23 cellular contexts compared by ENCODE assay signal in the genomic region with DNA sequence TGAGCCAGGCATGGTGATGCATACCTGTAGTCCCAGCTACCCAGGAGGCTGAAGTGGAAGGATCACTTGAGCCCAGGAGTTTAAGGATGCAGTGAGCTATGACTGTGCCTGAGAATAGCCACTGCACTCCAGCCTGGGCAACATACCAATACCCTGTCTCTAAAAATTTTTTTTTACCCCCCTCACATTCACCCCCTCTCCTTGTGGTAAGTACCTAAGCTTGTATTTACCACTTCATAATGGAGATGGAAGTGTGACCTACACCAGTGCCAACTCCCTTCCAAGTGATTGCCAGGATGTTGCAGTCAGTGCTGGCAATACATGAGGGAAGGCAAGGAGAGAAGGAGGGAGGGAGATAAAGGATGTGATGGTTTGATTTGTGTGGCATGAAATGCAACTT.
"Had no signal": no experiment of that assay in that cellular context is flagged by ENCODE, and none has a peak within 500 bp of the region (broad histone marks: within the 10 kb centered on the region; RNA-seq: fewer than 3 reads in every experiment).

No MANE protein-coding gene starts in this region.

- H3K9me3 ChIP-seq: ascending aorta, body of pancreas, Peyer's patch had no signal

- ATAC-seq: activated CD8-positive, alpha-beta memory T cell treated with anti-CD3 and anti-CD28 coated beads, Interleukin-2, amount 10 ng/mL, durations not matched to agents 7 days and 5 days; body of pancreas had no signal

- H3K36me3 ChIP-seq: ascending aorta had no signal

- H3K27ac ChIP-seq: ascending aorta, body of pancreas, KMS-11, Peyer's patch, RWPE1 had no signal

- H3K4me3 ChIP-seq: ascending aorta, body of pancreas, Peyer's patch had no signal

- DNase-seq: activated B cell treated with CpG ODN at 0.5 μM for 24 hours; activated CD4-positive, alpha-beta T cell treated with anti-CD3 and anti-CD28 coated beads for 1 hour; activated CD4-positive, alpha-beta T cell treated with anti-CD3 and anti-CD28 coated beads, Interleukin-2, amount 10 ng/mL, durations not matched to agents 24 days and 14 days; activated CD4-positive, alpha-beta T cell treated with anti-CD3 and anti-CD28 coated beads, Interleukin-2, amount 50 U/mL, for 48 hours; activated CD8-positive, alpha-beta memory T cell treated with anti-CD3 and anti-CD28 coated beads, Interleukin-2, amount 10 ng/mL, durations not matched to agents 7 days and 5 days; activated effector memory CD4-positive, alpha-beta T cell treated with Interleukin-2 at 50 U/mL for 16 hours; activated naive CD4-positive, alpha-beta T cell; activated T-cell treated with anti-CD3 and anti-CD28 coated beads, Interleukin-2, amount 50 U/mL, for 24 hours; body of pancreas; MV-4-11; NCI-H1092 treated with DMSO at 0.1 percent for 48 hours; NCI-H1417 treated with DMSO at 0.1 percent for 48 hours; NCI-H1694; NCI-H2081; NCI-H2171; NCI-H2227 treated with DMSO at 0.1 percent for 48 hours; NCI-H526; Peyer's patch; SHP77 treated with DMSO at 0.1 percent for 48 hours; T-helper 9 cell had no signal

- H3K4me1 ChIP-seq: ascending aorta, body of pancreas, Peyer's patch had no signal

- H3K27me3 ChIP-seq: ascending aorta, body of pancreas, Peyer's patch had no signal
